ENCODE assay signal across 10 cellular contexts in genomic region chr6:137224890-137225198, GRCh38. TPM values are rescaled to one million over a fixed set of nuclear protein-coding genes. Genes with fewer than 3 reads are reported as not detected.
DNase-seq lines count a peak whose midpoint lies in the region; ATAC-seq, FAIRE-seq and TF ChIP-seq lines count a peak whose summit lies in the region.
"Had no signal": no experiment of that assay in that cellular context is flagged by ENCODE, and none has a peak within 500 bp of the region (broad histone marks: within the 10 kb centered on the region; RNA-seq: fewer than 3 reads in every experiment).

No MANE protein-coding gene starts in this region.

- H3F3A ChIP-seq in OCI-LY1 (ENCODE audit: insufficient read depth, low read length) = no peaks in the 10 kb centered on the region

- TF ChIP-seq CTCF in OCI-LY1 (IDR thresholded peaks at IDR 0.05; ENCODE audit: low read length) (no peak), lung (IDR thresholded peaks at IDR 0.05; ENCODE audit: control extremely low read depth, extremely low read depth) (no peak), omental fat pad (IDR thresholded peaks at IDR 0.05) (no peak)

- H4K20me1 ChIP-seq in OCI-LY1 (ENCODE audit: insufficient read depth, low read length) = no peaks in the 10 kb centered on the region

- no peak for TF ChIP-seq POLR2A in GM12891 (IDR thresholded peaks at IDR 0.05; ENCODE audit: low read depth, low read length)

- DNase-seq in GM12891 (ENCODE audit: insufficient read length, low spot score) = no peak
- DNase-seq in lung (ENCODE audit: low spot score) = no peak
- no peak for DNase-seq in omental fat pad (ENCODE audit: low spot score)
- no peak for DNase-seq in H4 (ENCODE audit: low spot score)
- DNase-seq in activated CD4-positive, alpha-beta T cell treated with anti-CD3 and anti-CD28 coated beads for 1 hour = no peak
- DNase-seq in kidney tubule cell (ENCODE audit: low spot score) = no peak
- DNase-seq: mesenchymal stem cell had no signal

- H3K27ac ChIP-seq in OCI-LY1 (ENCODE audit: low read depth, low read length, poor library complexity, severe bottlenecking) (peak overlapping the region; percentile 60), lung (ENCODE audit: low read depth in 1 of 2, low read length in 1 of 2) (peak overlapping the region in 1 of 2 donors; percentile 33)

- H3K9ac ChIP-seq in OCI-LY1 (ENCODE audit: low read length) = no peak overlapping the region

- H2AFZ ChIP-seq in OCI-LY1 (ENCODE audit: low read length) = no peak overlapping the region

- no peak overlapping the region for H3K4me3 ChIP-seq in OCI-LY1 (ENCODE audit: low read depth, low read length, poor library complexity, severe bottlenecking)
- H3K4me3 ChIP-seq in lung = no peak overlapping the region

- no peak overlapping the region; the same call in 1 of the 2 replicates for H3K4me2 ChIP-seq in OCI-LY1 (ENCODE audit: low read length)

- no peaks in the 10 kb centered on the region for H3K9me2 ChIP-seq in OCI-LY1 (ENCODE audit: low read depth, low read length)

- WGBS in lung, 2 donors = 12 to 55% methylated on average over 1 of the region's 1 CpG

- peak; percentile 91 for FAIRE-seq in GM12891 (lab: Jason Lieb, UNC)
- FAIRE-seq: bronchial epithelial cell had no signal

- H3K4me1 ChIP-seq in OCI-LY1 (ENCODE audit: insufficient read depth, low read length, severe bottlenecking) (peaks cover 45% of the 10 kb centered on the region), lung (ENCODE audit: control insufficient read depth in 2 of 2, insufficient read depth in 2 of 2, low read length in 2 of 2) (peaks cover 0 to 23% of the 10 kb centered on the region in 2 donors)

- H3K36me3 ChIP-seq in OCI-LY1 (ENCODE audit: insufficient read depth, low read length) = no peaks in the 10 kb centered on the region
- H3K36me3 ChIP-seq in lung (ENCODE audit: control insufficient read depth in 2 of 2, insufficient read depth in 2 of 2, low read length in 2 of 2) = no peaks in the 10 kb centered on the region

- H3K27me3 ChIP-seq in OCI-LY1 (ENCODE audit: insufficient read depth, low read length) (no peaks in the 10 kb centered on the region), lung (ENCODE audit: control insufficient read depth, insufficient read depth) (no peaks in the 10 kb centered on the region)

- H3K9me3 ChIP-seq in OCI-LY1 (ENCODE audit: low read length) (no peaks in the 10 kb centered on the region), lung (ENCODE audit: control insufficient read depth in 2 of 2, insufficient read depth in 1 of 2, low read length in 1 of 2) (no peaks in the 10 kb centered on the region)

- ATAC-seq in HG02571 (IDR thresholded peaks at IDR 0.05; ENCODE audit: unreplicated experiment) (peak; percentile 52), lung (ENCODE audit: insufficient read depth, low FRiP score) (peak; percentile 22), omental fat pad (ENCODE audit: low FRiP score) (no peak)

- H3K79me2 ChIP-seq in OCI-LY1 (ENCODE audit: insufficient read depth, low read length) = no peaks in the 10 kb centered on the region

TF ChIP-seq in GM12891, 5 proteins besides CTCF, POLR2A, EP300 and RAD21:
- TF ChIP-seq PAX5 (IDR thresholded peaks at IDR 0.05; ENCODE audit: insufficient read depth, low read length, severe bottlenecking) (no peak), TAF1 (IDR thresholded peaks at IDR 0.05; ENCODE audit: low read depth, low read length) (peak; percentile 43; the same call in 1 of the 2 replicates), SPI1 (IDR thresholded peaks at IDR 0.05; ENCODE audit: low read depth, low read length) (peak; percentile 68)

RNA-seq across cellular contexts. Expression of gene IFNGR1, which starts 5.7 kb away (rescaled TPM):
- 114 TPM for polyA plus RNA-seq in GM12891 (2012; ENCODE audit: low read depth, missing spikeins)
- 100 to 1,000 TPM; 134 to 165 TPM for total RNA-seq in lung
- 100 to 1,000 TPM; 108 to 327 TPM for polyA plus RNA-seq in lung
- 100 to 1,000 TPM; 104 to 261 (median 147) TPM for total RNA-seq in omental fat pad
- total RNA-seq in H4 (2014; rRNA removed; shearing (Covaris generic)) = 21.9 and 39.1 TPM in 2 replicates

RNA-seq across cellular contexts. Expression of gene IL22RA2, which starts 51.4 kb away (rescaled TPM):
- 0.49 TPM for polyA plus RNA-seq in GM12891 (2012; ENCODE audit: low read depth, missing spikeins)
- total RNA-seq in lung = under 1 TPM in 1 of 2 donors, not detected in 1; 0.20 TPM
- polyA plus RNA-seq in lung = under 1 TPM in 1 of 2 donors, not detected in 1; 0.02 TPM
- not detected for total RNA-seq in omental fat pad
- total RNA-seq in H4 (2014; rRNA removed; shearing (Covaris generic)) = not detected in 2 replicates
- total RNA-seq: bronchial epithelial cell had no signal
